Comparison of ENCODE assay signal across 9 cellular contexts in the genomic region with DNA sequence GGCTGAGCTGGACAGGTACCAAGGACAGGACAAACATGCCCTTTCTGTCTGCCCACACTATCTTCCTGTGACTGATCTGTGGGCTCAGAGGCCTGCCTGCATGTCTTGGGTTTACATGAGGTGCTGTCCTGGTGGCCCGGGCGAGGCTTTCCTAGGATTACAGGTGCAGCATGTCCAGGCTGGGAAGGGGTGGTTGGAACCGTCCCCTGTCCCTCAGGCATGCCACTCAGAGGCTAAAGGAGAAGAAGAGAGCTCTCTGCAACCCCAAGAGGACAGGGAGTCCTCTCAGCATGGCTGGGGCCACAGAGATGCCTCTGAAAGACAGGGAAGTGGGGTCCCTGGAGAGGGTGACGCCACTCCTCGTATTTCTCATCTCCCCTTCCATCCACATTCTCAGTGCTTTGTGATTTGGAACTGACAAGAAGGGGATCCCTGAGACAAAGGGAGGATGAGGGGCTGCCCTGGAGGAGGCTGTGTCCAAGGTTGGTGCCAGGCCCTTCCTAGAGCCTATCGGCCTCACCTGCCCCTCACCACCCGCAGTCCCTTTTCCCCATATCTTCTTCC.
A peak's percentile ranks its signal among the peaks of the same experiment; 100 is the strongest.
DNase-seq lines count a peak whose midpoint lies in the region; ATAC-seq lines count a peak whose summit lies in the region.
"Had no signal": no experiment of that assay in that cellular context is flagged by ENCODE, and none has a peak within 500 bp of the region (broad histone marks: within the 10 kb centered on the region; RNA-seq: fewer than 3 reads in every experiment).

No MANE protein-coding gene starts in this region.

- no peak for DNase-seq in left lobe of liver (ENCODE audit: low spot score)
- DNase-seq in epidermal melanocyte (ENCODE audit: insufficient read length, low spot score) = no peak
- DNase-seq in DMS79 (lab: John Stamatoyannopoulos, UW) = no peak
- DNase-seq in NCI-H146 treated with DMSO at 0.1 percent for 48 hours (lab: John Stamatoyannopoulos, UW; ENCODE audit: unreplicated experiment) = no peak
- no peak for DNase-seq in NCI-H524 treated with DMSO at 0.1 percent for 48 hours (lab: John Stamatoyannopoulos, UW)
- DNase-seq: GF-D8 had no signal

- ATAC-seq in GM18511 (IDR thresholded peaks at IDR 0.05; ENCODE audit: unreplicated experiment) = peak; percentile 4
- peak; percentile 9 for ATAC-seq in GM21515 (IDR thresholded peaks at IDR 0.05; ENCODE audit: unreplicated experiment)
- peak; percentile 8 for ATAC-seq in HG03175 (IDR thresholded peaks at IDR 0.05; ENCODE audit: unreplicated experiment)
- ATAC-seq in left lobe of liver = peak; percentile 56

Comparison
In these comparisons a context has a peak if more than half of its experiments do, and no peak if none do; other contexts are left out.
1. ATAC-seq: peak in every context shown above with its lines; median percentile 56 in left lobe of liver; 9 in GM21515; 8 in HG03175; 4 in GM18511.